In genomic region chr12:50283230-50283923, GRCh38 we compare ENCODE assay signal across 1 cellular context.
TF ChIP-seq lines count a peak whose summit lies in the region.

TSS of gene LIMA1 (minus strand) at chr12:50283520. CDS start at chr12:50248751, 34,769 bp downstream.

TF ChIP-seq in K562, 482 proteins besides CTCF, POLR2A, EP300 and RAD21 (continued from another document and continues in another):
- TF ChIP-seq NONO (IDR thresholded peaks at IDR 0.05; ENCODE audit: low read depth in 2 of 2, low read length in 1 of 2) (0 out of 4 replicates have a peak, but pooled peaks of 1 of the 2 experiments have one; percentile 63), HDAC1 (IDR thresholded peaks at IDR 0.05) (peak in 1 of 2 experiments; percentile 12; a peak in 1 of 4 replicates), ZNF431 (CRISPR knock-in tag; IDR thresholded peaks at IDR 0.05) (peak; percentile 61), ATF3 (IDR thresholded peaks at IDR 0.05) (no peak), ATF3 (CRISPR knock-in tag; conservative IDR thresholded peaks at IDR 0.05) (no peak), SUPT5H (IDR thresholded peaks at IDR 0.05) (peak; percentile 88), PATZ1 (CRISPR knock-in tag; IDR thresholded peaks at IDR 0.05; ENCODE audit: borderline replicate concordance) (no peak), GMEB1 (CRISPR knock-in tag; IDR thresholded peaks at IDR 0.05) (peak; percentile 98), ZNF311 (CRISPR knock-in tag; IDR thresholded peaks at IDR 0.05) (no peak), PHF20 (IDR thresholded peaks at IDR 0.05; ENCODE audit: partially characterized antibody) (peak; percentile 26), CXXC5 (CRISPR knock-in tag; IDR thresholded peaks at IDR 0.05) (peak; percentile 80), HMGN3 (IDR thresholded peaks at IDR 0.05; ENCODE audit: borderline replicate concordance, extremely low read depth, insufficient read length, low read depth, low read length) (peak; percentile 92), ZFX (CRISPR knock-in tag; IDR thresholded peaks at IDR 0.05) (peak; percentile 97), PURB (CRISPR knock-in tag; IDR thresholded peaks at IDR 0.05; ENCODE audit: low read depth) (no peak), REST (CRISPR knock-in tag; IDR thresholded peaks at IDR 0.05; ENCODE audit: low read depth) (no peak), KAT7 (CRISPR knock-in tag; IDR thresholded peaks at IDR 0.05; ENCODE audit: borderline replicate concordance) (peak; percentile 80; the same call in 1 of the 2 replicates), ZNF830 (CRISPR knock-in tag; IDR thresholded peaks at IDR 0.05) (0 out of 2 replicates have a peak, but pooled peaks have one; percentile 42), ZBTB33 (CRISPR knock-in tag; IDR thresholded peaks at IDR 0.05) (peak; percentile 68), KLF10 (CRISPR knock-in tag; IDR thresholded peaks at IDR 0.05) (no peak), SIN3B (IDR thresholded peaks at IDR 0.05; ENCODE audit: low read depth) (peak; percentile 63; the same call in 1 of the 2 replicates), TEAD4 (IDR thresholded peaks at IDR 0.05; ENCODE audit: low read length) (0 out of 2 replicates have a peak, but pooled peaks have one; percentile 8), TEAD4 (CRISPR knock-in tag; IDR thresholded peaks at IDR 0.05; ENCODE audit: borderline replicate concordance) (no peak), ZMIZ1 (IDR thresholded peaks at IDR 0.05; ENCODE audit: low read depth in 2 of 2, low read length in 2 of 2) (peak in 1 of 2 experiments; percentile 61; a peak in 1 of 4 replicates), CBX3 (IDR thresholded peaks at IDR 0.05; ENCODE audit: borderline replicate concordance in 1 of 2, low read length in 2 of 2) (no peak; a peak in 1 of 3 replicates), GATAD2B (IDR thresholded peaks at IDR 0.05; ENCODE audit: borderline replicate concordance) (peak; percentile 57; the same call in 1 of the 2 replicates), GTF2B (IDR thresholded peaks at IDR 0.05; ENCODE audit: extremely low read depth, insufficient read length) (peak; percentile 11), EGR1 (conservative IDR thresholded peaks at IDR 0.05) (peak; percentile 55), UBTF (IDR thresholded peaks at IDR 0.05; ENCODE audit: borderline replicate concordance in 1 of 2, low read depth in 2 of 2, low read length in 2 of 2) (0 out of 4 replicates have a peak, but pooled peaks of 1 of the 2 experiments have one; percentile 56), NFE2L1 (tag; IDR thresholded peaks at IDR 0.05; ENCODE audit: borderline replicate concordance, low read depth) (no peak), EP400 (IDR thresholded peaks at IDR 0.05) (peak; percentile 70), ZEB2 (IDR thresholded peaks at IDR 0.05) (peak; percentile 92), RBFOX2 (IDR thresholded peaks at IDR 0.05; ENCODE audit: low read depth, low read length) (peak; percentile 90), TAF9B (IDR thresholded peaks at IDR 0.05; ENCODE audit: partially characterized antibody) (peak; percentile 55), TBP (optimal IDR thresholded peaks at IDR 0.05; ENCODE audit: low read depth, low read length) (peak; percentile 84), HCFC1 (IDR thresholded peaks at IDR 0.05; ENCODE audit: low read depth, low read length) (peak; percentile 48; the same call in 1 of the 2 replicates), MNT (conservative IDR thresholded peaks at IDR 0.05) (peak in 1 of 2 experiments; percentile 65; a peak in 1 of 4 replicates), MLLT1 (IDR thresholded peaks at IDR 0.05) (peak in 1 of 2 experiments; percentile 41; a peak in 1 of 4 replicates), L3MBTL2 (IDR thresholded peaks at IDR 0.05) (peak; percentile 87), MYNN (IDR thresholded peaks at IDR 0.05) (no peak), MYNN (CRISPR knock-in tag; IDR thresholded peaks at IDR 0.05) (no peak)
